In the genomic region with DNA sequence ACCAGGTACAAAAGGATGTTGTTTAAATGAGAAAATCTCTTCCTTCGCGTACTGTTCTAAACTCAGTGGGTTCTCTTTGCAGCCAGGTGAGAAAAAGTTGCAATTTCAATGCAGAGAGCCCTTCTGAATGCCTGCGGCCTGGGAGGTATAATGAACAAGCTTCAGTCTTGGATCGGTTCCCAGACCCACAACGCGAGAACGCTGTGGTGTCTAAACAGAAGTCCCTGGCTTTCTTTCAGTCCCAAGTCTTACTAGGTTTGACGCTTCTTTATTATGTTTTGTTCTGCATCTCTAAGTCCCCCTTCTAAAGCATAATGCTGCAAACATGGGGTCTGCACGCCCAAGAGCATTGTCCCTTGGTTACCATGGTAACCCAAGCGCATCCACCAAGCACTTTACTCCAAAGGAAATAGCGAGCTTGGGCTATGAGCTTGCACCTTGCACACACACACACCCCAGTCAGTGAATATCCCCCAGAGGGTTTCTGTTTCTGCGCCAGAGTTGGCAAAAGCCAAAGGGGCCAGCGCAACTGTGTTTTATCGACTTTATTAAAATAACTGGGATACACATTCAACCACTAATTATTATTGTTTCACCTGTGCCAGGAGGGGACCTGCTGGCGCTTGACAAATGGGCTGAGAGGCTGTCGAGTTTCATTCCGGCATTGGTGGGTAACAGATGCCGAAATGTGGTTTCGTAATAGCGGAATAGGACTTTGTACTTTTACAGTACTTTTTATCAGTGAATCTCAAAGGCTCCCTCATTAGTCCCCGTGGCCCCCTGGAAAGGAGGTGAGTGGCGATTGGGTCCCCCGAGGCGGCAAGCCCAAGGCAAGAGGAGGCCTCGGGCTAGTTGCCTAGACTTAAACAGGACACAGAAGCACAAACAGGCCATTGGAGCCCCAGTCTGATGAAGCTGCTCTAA, we compare ENCODE assay signal across 10 cellular contexts.
A peak's percentile ranks its signal among the peaks of the same experiment; 100 is the strongest.
DNase-seq lines count a peak whose midpoint lies in the region; ATAC-seq, FAIRE-seq and TF ChIP-seq lines count a peak whose summit lies in the region.
"Had no signal": no experiment of that assay in that cellular context is flagged by ENCODE, and none has a peak within 500 bp of the region (broad histone marks: within the 10 kb centered on the region; RNA-seq: fewer than 3 reads in every experiment).

No MANE protein-coding gene starts in this region.

- ATAC-seq in GM21737 (IDR thresholded peaks at IDR 0.05; ENCODE audit: unreplicated experiment) (no peak), GM21447 (IDR thresholded peaks at IDR 0.05; ENCODE audit: unreplicated experiment) (no peak)
- ATAC-seq: activated naive CD4-positive, alpha-beta T cell treated with anti-CD3 and anti-CD28 coated beads, Interleukin-2, amount 50 U/mL, for 72 hours had no signal

- H3K36me3 ChIP-seq in bronchial epithelial cell (ENCODE audit: control insufficient read depth, insufficient read depth, low read length) (no peaks in the 10 kb centered on the region), neuron (ENCODE audit: insufficient read depth, low read length) (no peaks in the 10 kb centered on the region)

- H3K27me3 ChIP-seq in bronchial epithelial cell (ENCODE audit: control insufficient read depth, insufficient read depth, low read length) (no peaks in the 10 kb centered on the region), neuron (ENCODE audit: insufficient read depth, low read length) (no peaks in the 10 kb centered on the region)

- peaks cover 25% of the 10 kb centered on the region for H3K4me1 ChIP-seq in neuron (ENCODE audit: insufficient read depth, low read length)

- H3K4me3 ChIP-seq in bronchial epithelial cell (ENCODE audit: low read depth, low read length) (no peak overlapping the region), neuron (ENCODE audit: low read length) (no peak overlapping the region)

- TF ChIP-seq CTCF in bronchial epithelial cell (IDR thresholded peaks at IDR 0.05; ENCODE audit: insufficient read depth, low read length, severe bottlenecking) = no peak

- no peaks in the 10 kb centered on the region for H3K9me3 ChIP-seq in neuron (ENCODE audit: low read length)

- DNase-seq in DMS79 treated with DMSO at 0.1 percent for 48 hours (lab: John Stamatoyannopoulos, UW) (peak; percentile 96), NCI-H2227 treated with DMSO at 0.1 percent for 48 hours (lab: John Stamatoyannopoulos, UW) (peak; percentile 86), bronchial epithelial cell (ENCODE audit: low read depth) (peak; percentile 68), EL (no peak), OCI-M1 (lab: John Stamatoyannopoulos, UW) (no peak)
- DNase-seq: CD4-positive, alpha-beta T cell had no signal

- FAIRE-seq in bronchial epithelial cell (lab: Jason Lieb, UNC) = peak; percentile 47

- peak overlapping the region; percentile 4 for H2AFZ ChIP-seq in neuron (ENCODE audit: low read depth, low read length)

Comparison
In these comparisons a context has a peak if more than half of its experiments do, and no peak if none do; other contexts are left out.
1. DNase-seq: peak in DMS79 treated with DMSO at 0.1 percent for 48 hours (single experiment), NCI-H2227 treated with DMSO at 0.1 percent for 48 hours (single experiment) and bronchial epithelial cell (single experiment); none in EL (single experiment) and OCI-M1 (single experiment).